Comparison of ENCODE assay signal across 13 cellular contexts in genomic region chr20:24970030-24970553, GRCh38. TPM values are rescaled to one million over a fixed set of nuclear protein-coding genes. Genes with fewer than 3 reads are reported as not detected.
"Had no signal": no experiment of that assay in that cellular context is flagged by ENCODE, and none has a peak within 500 bp of the region (broad histone marks: within the 10 kb centered on the region; RNA-seq: fewer than 3 reads in every experiment).

No MANE protein-coding gene starts in this region.

- H3K27ac ChIP-seq: thyroid gland, vagina had no signal

- DNase-seq: activated CD4-positive, alpha-beta memory T cell treated with anti-CD3 and anti-CD28 coated beads for 36 hours; activated CD4-positive, CD25-positive, alpha-beta regulatory T cell treated with anti-CD3 and anti-CD28 coated beads, Interleukin-2, amount 50 U/mL, for 72 hours; central memory CD4-positive, alpha-beta T cell; hypothalamus; small intestine; T-helper 9 cell; thyroid gland had no signal

- H3K27ac Mint-ChIP-seq: activated CD4-positive, alpha-beta memory T cell treated with anti-CD3 and anti-CD28 coated beads for 36 hours; activated naive CD4-positive, alpha-beta T cell treated with anti-CD3 and anti-CD28 coated beads, Interleukin-2, amount 10 ng/mL, durations not matched to agents 7 days and 5 days; activated T-helper 17 cell treated with anti-CD3 and anti-CD28 coated beads, Interleukin-2, amount 50 U/mL, for 72 hours; mesothelial cell of epicardium had no signal

- H3K4me1 ChIP-seq: thyroid gland, vagina had no signal

- H3K9me3 Mint-ChIP-seq: activated CD4-positive, alpha-beta memory T cell treated with anti-CD3 and anti-CD28 coated beads for 36 hours; activated naive CD4-positive, alpha-beta T cell treated with anti-CD3 and anti-CD28 coated beads, Interleukin-2, amount 10 ng/mL, durations not matched to agents 7 days and 5 days; activated T-helper 17 cell treated with anti-CD3 and anti-CD28 coated beads, Interleukin-2, amount 50 U/mL, for 72 hours; dendritic cell treated with granulocyte-macrophage colony-stimulating factor and Interleukin-4, amounts not matched to agents 40 ng/mL and 50 ng/mL, for 4 days had no signal

- H3K4me1 Mint-ChIP-seq: activated naive CD4-positive, alpha-beta T cell treated with anti-CD3 and anti-CD28 coated beads, Interleukin-2, amount 10 ng/mL, durations not matched to agents 7 days and 5 days; mesothelial cell of epicardium had no signal

- H3K9me3 ChIP-seq: thyroid gland, vagina had no signal

- H3K27me3 Mint-ChIP-seq: activated CD4-positive, alpha-beta memory T cell treated with anti-CD3 and anti-CD28 coated beads for 36 hours; activated naive CD4-positive, alpha-beta T cell treated with anti-CD3 and anti-CD28 coated beads, Interleukin-2, amount 10 ng/mL, durations not matched to agents 7 days and 5 days; activated T-helper 17 cell treated with anti-CD3 and anti-CD28 coated beads, Interleukin-2, amount 50 U/mL, for 72 hours; dendritic cell treated with granulocyte-macrophage colony-stimulating factor and Interleukin-4, amounts not matched to agents 40 ng/mL and 50 ng/mL, for 4 days had no signal

- H3K4me3 ChIP-seq: thyroid gland, vagina had no signal

- ATAC-seq: activated T-helper 17 cell treated with anti-CD3 and anti-CD28 coated beads, Interleukin-2, amount 50 U/mL, for 72 hours had no signal

- H3K27me3 ChIP-seq: thyroid gland, vagina had no signal

- H3K4me3 Mint-ChIP-seq: activated CD4-positive, alpha-beta memory T cell treated with anti-CD3 and anti-CD28 coated beads for 36 hours; activated naive CD4-positive, alpha-beta T cell treated with anti-CD3 and anti-CD28 coated beads, Interleukin-2, amount 10 ng/mL, durations not matched to agents 7 days and 5 days; activated T-helper 17 cell treated with anti-CD3 and anti-CD28 coated beads, Interleukin-2, amount 50 U/mL, for 72 hours; mesothelial cell of epicardium had no signal

RNA-seq across cellular contexts. Expression of gene CST7, which starts 21.0 kb away (rescaled TPM):
- total RNA-seq: glomerular endothelial cell, mesothelial cell of epicardium had no signal
